10 cellular contexts compared by ENCODE assay signal in the genomic region with DNA sequence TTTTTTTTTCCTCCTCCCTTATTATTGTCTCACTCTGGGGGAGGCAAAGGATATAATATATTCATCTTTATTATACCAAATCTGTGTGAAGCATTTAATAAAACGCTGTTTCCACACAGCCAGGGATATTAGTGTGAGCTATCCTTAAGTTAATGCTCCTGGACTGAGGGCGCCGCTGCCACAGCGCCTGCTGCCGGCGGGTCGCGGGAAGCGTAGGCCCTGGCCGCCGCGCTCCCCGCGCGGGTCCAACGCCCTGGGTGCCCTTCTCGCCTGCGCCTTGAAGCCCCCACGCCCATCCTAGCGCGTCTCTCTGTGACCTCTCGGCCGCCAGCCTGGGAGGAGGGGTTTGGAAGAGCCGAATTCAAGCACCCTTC. TPM values are rescaled to one million over a fixed set of nuclear protein-coding genes. Genes with fewer than 3 reads are reported as not detected.
DNase-seq lines count a peak whose midpoint lies in the region; ATAC-seq, FAIRE-seq and TF ChIP-seq lines count a peak whose summit lies in the region.
"Had no signal": no experiment of that assay in that cellular context is flagged by ENCODE, and none has a peak within 500 bp of the region (broad histone marks: within the 10 kb centered on the region; RNA-seq: fewer than 3 reads in every experiment).

No MANE protein-coding gene starts in this region.

- CTCF ChIA-PET in activated naive CD4-positive, alpha-beta T cell treated with anti-CD3 and anti-CD28 coated beads, Interleukin-2, amount 10 ng/mL, durations not matched to agents 7 days and 5 days (lab: Charles Lee): interaction anchor here (1.0 to 4.9 kb wide), 5 partner anchors 9 to 105 kb away, joined by 3 to 29 read pairs (median 4); partner anchors contain the start of gene LBX1

- H3K9me3 ChIP-seq in astrocyte (ENCODE audit: insufficient read depth, low read depth, low read length) (no peaks in the 10 kb centered on the region), upper lobe of left lung (no peaks in the 10 kb centered on the region)

- H3K4me1 ChIP-seq in astrocyte (ENCODE audit: insufficient read depth, low read length) (no peaks in the 10 kb centered on the region), upper lobe of left lung (peaks cover 0 to 21% (median 3%) of the 10 kb centered on the region in 4 donors)

- H3K27ac Mint-ChIP-seq in activated naive CD4-positive, alpha-beta T cell treated with anti-CD3 and anti-CD28 coated beads, Interleukin-2, amount 10 ng/mL, durations not matched to agents 7 days and 5 days: no peak overlapping the region
- H3K27ac Mint-ChIP-seq in astrocyte (ENCODE audit: unreplicated experiment): no peak overlapping the region

- H3K4me3 Mint-ChIP-seq in activated naive CD4-positive, alpha-beta T cell treated with anti-CD3 and anti-CD28 coated beads, Interleukin-2, amount 10 ng/mL, durations not matched to agents 7 days and 5 days: no peak overlapping the region
- H3K4me3 Mint-ChIP-seq in astrocyte (ENCODE audit: unreplicated experiment): no peak overlapping the region

- H3K27me3 Mint-ChIP-seq in activated naive CD4-positive, alpha-beta T cell treated with anti-CD3 and anti-CD28 coated beads, Interleukin-2, amount 10 ng/mL, durations not matched to agents 7 days and 5 days: peaks cover 99% of the 10 kb centered on the region
- H3K27me3 Mint-ChIP-seq in astrocyte (ENCODE audit: low read depth, unreplicated experiment): peaks cover 86% of the 10 kb centered on the region

- H3K9me3 Mint-ChIP-seq in activated naive CD4-positive, alpha-beta T cell treated with anti-CD3 and anti-CD28 coated beads, Interleukin-2, amount 10 ng/mL, durations not matched to agents 7 days and 5 days: no peaks in the 10 kb centered on the region
- H3K9me3 Mint-ChIP-seq in astrocyte (ENCODE audit: unreplicated experiment): peaks cover 2% of the 10 kb centered on the region

- H4K20me1 ChIP-seq in astrocyte (ENCODE audit: insufficient read depth, low read length): peaks cover 16% of the 10 kb centered on the region

- peaks cover 7% of the 10 kb centered on the region for H3K4me1 Mint-ChIP-seq in activated naive CD4-positive, alpha-beta T cell treated with anti-CD3 and anti-CD28 coated beads, Interleukin-2, amount 10 ng/mL, durations not matched to agents 7 days and 5 days
- H3K4me1 Mint-ChIP-seq in astrocyte (ENCODE audit: low read depth, unreplicated experiment): peaks cover 3% of the 10 kb centered on the region

- no peak for TF ChIP-seq POLR2A in upper lobe of left lung (IDR thresholded peaks at IDR 0.05)

- H3K27me3 ChIP-seq in astrocyte (ENCODE audit: insufficient read depth, low read length) (peaks cover 87% of the 10 kb centered on the region), upper lobe of left lung (peaks cover 0 to 57% (median 21%) of the 10 kb centered on the region in 4 donors)

- H3K4me3 ChIP-seq in astrocyte (ENCODE audit: insufficient read depth, low read depth, low read length) (no peak overlapping the region), upper lobe of left lung (no peak overlapping the region)

- no peak for TF ChIP-seq EP300 in upper lobe of left lung (IDR thresholded peaks at IDR 0.05)

- H2AFZ ChIP-seq in astrocyte (ENCODE audit: low read depth, low read length): no peak overlapping the region

- FAIRE-seq in astrocyte (lab: Jason Lieb, UNC): no peak

- peak; percentile 40 for DNase-seq in activated naive CD4-positive, alpha-beta T cell treated with anti-CD3 and anti-CD28 coated beads, Interleukin-2, amount 10 ng/mL, durations not matched to agents 7 days and 5 days
- no peak for DNase-seq in activated naive CD4-positive, alpha-beta T cell treated with Interleukin-2 at 50 U/mL for 16 hours
- DNase-seq in astrocyte (ENCODE audit: low read depth) (no peak), iPS-NIHi7 (ENCODE audit: extremely low spot score) (peak; percentile 69), upper lobe of left lung (peak in 1 of 2 donors; percentile 87), NCI-H69 (lab: John Stamatoyannopoulos, UW) (no peak), C1 segment of cervical spinal cord (lab: John Stamatoyannopoulos, UW) (no peak)
- DNase-seq: activated CD4-positive, alpha-beta T cell treated with anti-CD3 and anti-CD28 coated beads, Interleukin-2, amount 50 U/mL, for 4 hours; nucleus accumbens had no signal

- H3K27ac ChIP-seq in astrocyte (ENCODE audit: low read depth, low read length): no peak overlapping the region
- H3K27ac ChIP-seq in upper lobe of left lung: no peak overlapping the region

- ATAC-seq in upper lobe of left lung (ENCODE audit: low FRiP score in 2 of 2) (peak in 1 of 2 donors; percentile 36), HG03108 (IDR thresholded peaks at IDR 0.05; ENCODE audit: unreplicated experiment) (no peak)

- WGBS in upper lobe of left lung, 2 donors: 18 to 27% methylated on average over 20 to 23 of the region's 24 CpGs

- H3K9ac ChIP-seq in astrocyte (ENCODE audit: low read length): no peak overlapping the region

- TF ChIP-seq CTCF in astrocyte (IDR thresholded peaks at IDR 0.05; ENCODE audit: insufficient read depth, low read depth, low read length) (peak; percentile 54), upper lobe of left lung (IDR thresholded peaks at IDR 0.05) (peak; percentile 11 to 53 (median 26))

- H3K4me2 ChIP-seq in astrocyte (ENCODE audit: low read length): no peak overlapping the region

- H3K36me3 ChIP-seq in astrocyte (ENCODE audit: insufficient read depth, low read length): no peaks in the 10 kb centered on the region
- H3K36me3 ChIP-seq in upper lobe of left lung: no peaks in the 10 kb centered on the region

- H3K36me3 Mint-ChIP-seq in activated naive CD4-positive, alpha-beta T cell treated with anti-CD3 and anti-CD28 coated beads, Interleukin-2, amount 10 ng/mL, durations not matched to agents 7 days and 5 days: no peaks in the 10 kb centered on the region
- H3K36me3 Mint-ChIP-seq in astrocyte (ENCODE audit: low read depth, unreplicated experiment): no peaks in the 10 kb centered on the region

- no peaks in the 10 kb centered on the region for H3K79me2 ChIP-seq in astrocyte (ENCODE audit: insufficient read depth, low read length)

RNA-seq across cellular contexts. Expression of gene LBX1, which starts 9.5 kb away (rescaled TPM):
- total RNA-seq in astrocyte: not detected in 2 replicates
- under 1 TPM in 2 of 6 donors, not detected in 4; 0.11 to 0.20 TPM for total RNA-seq in upper lobe of left lung

Comparison
In these comparisons a context has a peak if more than half of its experiments do, and no peak if none do; other contexts are left out.
1. DNase-seq: peak in activated naive CD4-positive, alpha-beta T cell treated with anti-CD3 and anti-CD28 coated beads, Interleukin-2, amount 10 ng/mL, durations not matched to agents 7 days and 5 days (single experiment) and iPS-NIHi7 (single experiment); none in activated naive CD4-positive, alpha-beta T cell treated with Interleukin-2 at 50 U/mL for 16 hours (single experiment), astrocyte (single experiment), NCI-H69 (single experiment) and C1 segment of cervical spinal cord (0 of 14).